1 cellular context compared by ENCODE assay signal in the genomic region with DNA sequence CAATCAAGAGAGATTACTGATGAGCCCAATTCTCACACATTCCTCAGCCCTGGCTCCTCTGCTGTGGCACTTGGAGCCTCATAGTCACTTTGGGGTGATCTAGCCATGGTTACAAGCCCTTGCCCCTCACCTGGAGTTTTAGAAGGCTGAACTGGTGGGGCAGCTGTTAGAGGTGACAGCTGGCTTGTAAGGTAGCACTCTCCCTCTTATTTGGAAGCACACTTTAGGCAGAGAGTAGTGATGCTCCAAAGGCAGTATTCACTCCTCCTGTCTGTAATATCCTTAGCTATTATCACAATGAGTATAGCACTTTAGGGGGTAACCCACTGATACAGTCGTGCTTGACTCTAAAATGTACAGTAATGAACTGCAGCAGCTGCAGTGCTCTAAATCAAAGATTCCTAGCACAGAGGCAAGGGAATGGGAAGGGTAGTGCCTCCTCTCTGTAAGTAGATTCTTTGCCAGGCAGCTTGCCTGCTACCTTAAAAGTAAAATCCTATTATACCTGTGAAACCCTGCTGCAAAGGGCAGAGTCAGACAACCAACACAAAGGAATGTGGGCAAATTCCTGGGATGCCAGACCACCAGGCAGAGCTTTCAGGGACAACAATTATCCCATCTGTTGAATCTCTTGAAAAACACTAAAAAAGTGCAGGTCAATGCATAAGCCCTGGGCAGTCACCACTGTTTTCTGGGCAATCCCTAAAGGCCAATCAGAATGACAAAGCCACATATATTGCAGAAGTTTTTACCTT.
TF ChIP-seq lines count a peak whose summit lies in the region.

No MANE protein-coding gene starts in this region.

TF ChIP-seq in GM23338, 12 proteins besides CTCF, POLR2A, EP300 and RAD21 (continued from another document):
- TF ChIP-seq, protein P1, sequence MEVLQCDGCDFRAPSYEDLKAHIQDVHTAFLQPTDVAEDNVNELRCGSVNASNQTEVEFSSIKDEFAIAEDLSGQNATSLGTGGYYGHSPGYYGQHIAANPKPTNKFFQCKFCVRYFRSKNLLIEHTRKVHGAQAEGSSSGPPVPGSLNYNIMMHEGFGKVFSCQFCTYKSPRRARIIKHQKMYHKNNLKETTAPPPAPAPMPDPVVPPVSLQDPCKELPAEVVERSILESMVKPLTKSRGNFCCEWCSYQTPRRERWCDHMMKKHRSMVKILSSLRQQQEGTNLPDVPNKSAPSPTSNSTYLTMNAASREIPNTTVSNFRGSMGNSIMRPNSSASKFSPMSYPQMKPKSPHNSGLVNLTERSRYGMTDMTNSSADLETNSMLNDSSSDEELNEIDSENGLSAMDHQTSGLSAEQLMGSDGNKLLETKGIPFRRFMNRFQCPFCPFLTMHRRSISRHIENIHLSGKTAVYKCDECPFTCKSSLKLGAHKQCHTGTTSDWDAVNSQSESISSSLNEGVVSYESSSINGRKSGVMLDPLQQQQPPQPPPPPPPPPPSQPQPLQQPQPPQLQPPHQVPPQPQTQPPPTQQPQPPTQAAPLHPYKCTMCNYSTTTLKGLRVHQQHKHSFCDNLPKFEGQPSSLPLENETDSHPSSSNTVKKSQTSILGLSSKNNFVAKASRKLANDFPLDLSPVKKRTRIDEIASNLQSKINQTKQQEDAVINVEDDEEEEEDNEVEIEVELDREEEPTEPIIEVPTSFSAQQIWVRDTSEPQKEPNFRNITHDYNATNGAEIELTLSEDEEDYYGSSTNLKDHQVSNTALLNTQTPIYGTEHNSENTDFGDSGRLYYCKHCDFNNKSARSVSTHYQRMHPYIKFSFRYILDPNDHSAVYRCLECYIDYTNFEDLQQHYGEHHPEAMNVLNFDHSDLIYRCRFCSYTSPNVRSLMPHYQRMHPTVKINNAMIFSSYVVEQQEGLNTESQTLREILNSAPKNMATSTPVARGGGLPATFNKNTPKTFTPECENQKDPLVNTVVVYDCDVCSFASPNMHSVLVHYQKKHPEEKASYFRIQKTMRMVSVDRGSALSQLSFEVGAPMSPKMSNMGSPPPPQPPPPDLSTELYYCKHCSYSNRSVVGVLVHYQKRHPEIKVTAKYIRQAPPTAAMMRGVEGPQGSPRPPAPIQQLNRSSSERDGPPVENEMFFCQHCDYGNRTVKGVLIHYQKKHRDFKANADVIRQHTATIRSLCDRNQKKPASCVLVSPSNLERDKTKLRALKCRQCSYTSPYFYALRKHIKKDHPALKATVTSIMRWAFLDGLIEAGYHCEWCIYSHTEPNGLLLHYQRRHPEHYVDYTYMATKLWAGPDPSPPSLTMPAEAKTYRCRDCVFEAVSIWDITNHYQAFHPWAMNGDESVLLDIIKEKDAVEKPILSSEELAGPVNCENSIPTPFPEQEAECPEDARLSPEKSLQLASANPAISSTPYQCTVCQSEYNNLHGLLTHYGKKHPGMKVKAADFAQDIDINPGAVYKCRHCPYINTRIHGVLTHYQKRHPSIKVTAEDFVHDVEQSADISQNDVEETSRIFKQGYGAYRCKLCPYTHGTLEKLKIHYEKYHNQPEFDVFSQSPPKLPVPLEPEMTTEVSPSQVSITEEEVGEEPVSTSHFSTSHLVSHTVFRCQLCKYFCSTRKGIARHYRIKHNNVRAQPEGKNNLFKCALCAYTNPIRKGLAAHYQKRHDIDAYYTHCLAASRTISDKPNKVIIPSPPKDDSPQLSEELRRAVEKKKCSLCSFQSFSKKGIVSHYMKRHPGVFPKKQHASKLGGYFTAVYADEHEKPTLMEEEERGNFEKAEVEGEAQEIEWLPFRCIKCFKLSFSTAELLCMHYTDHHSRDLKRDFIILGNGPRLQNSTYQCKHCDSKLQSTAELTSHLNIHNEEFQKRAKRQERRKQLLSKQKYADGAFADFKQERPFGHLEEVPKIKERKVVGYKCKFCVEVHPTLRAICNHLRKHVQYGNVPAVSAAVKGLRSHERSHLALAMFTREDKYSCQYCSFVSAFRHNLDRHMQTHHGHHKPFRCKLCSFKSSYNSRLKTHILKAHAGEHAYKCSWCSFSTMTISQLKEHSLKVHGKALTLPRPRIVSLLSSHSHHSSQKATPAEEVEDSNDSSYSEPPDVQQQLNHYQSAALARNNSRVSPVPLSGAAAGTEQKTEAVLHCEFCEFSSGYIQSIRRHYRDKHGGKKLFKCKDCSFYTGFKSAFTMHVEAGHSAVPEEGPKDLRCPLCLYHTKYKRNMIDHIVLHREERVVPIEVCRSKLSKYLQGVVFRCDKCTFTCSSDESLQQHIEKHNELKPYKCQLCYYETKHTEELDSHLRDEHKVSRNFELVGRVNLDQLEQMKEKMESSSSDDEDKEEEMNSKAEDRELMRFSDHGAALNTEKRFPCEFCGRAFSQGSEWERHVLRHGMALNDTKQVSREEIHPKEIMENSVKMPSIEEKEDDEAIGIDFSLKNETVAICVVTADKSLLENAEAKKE (CRISPR knock-in tag; IDR thresholded peaks at IDR 0.05) = no peak
- no peak for TF ChIP-seq CREB1 (CRISPR knock-in tag; IDR thresholded peaks at IDR 0.05; ENCODE audit: low read depth)
- no peak for TF ChIP-seq POLR2AphosphoS5 (IDR thresholded peaks at IDR 0.05; ENCODE audit: low read depth)
- no peak for TF ChIP-seq JUNB (IDR thresholded peaks at IDR 0.05; ENCODE audit: unreplicated experiment)
- no peak for TF ChIP-seq ZNF114 (CRISPR knock-in tag; IDR thresholded peaks at IDR 0.05)
- TF ChIP-seq, protein P2, sequence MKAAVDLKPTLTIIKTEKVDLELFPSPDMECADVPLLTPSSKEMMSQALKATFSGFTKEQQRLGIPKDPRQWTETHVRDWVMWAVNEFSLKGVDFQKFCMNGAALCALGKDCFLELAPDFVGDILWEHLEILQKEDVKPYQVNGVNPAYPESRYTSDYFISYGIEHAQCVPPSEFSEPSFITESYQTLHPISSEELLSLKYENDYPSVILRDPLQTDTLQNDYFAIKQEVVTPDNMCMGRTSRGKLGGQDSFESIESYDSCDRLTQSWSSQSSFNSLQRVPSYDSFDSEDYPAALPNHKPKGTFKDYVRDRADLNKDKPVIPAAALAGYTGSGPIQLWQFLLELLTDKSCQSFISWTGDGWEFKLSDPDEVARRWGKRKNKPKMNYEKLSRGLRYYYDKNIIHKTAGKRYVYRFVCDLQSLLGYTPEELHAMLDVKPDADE (IDR thresholded peaks at IDR 0.05) = no peak
- no peak for TF ChIP-seq STAT1 (IDR thresholded peaks at IDR 0.05; ENCODE audit: unreplicated experiment)
